1 cellular context compared by ENCODE assay signal in genomic region chr17:39629894-39630293, GRCh38.
TF ChIP-seq lines count a peak whose summit lies in the region.

No MANE protein-coding gene starts in this region.

TF ChIP-seq in K562, 482 proteins besides CTCF, POLR2A, EP300 and RAD21:
- TF ChIP-seq MEIS2 (IDR thresholded peaks at IDR 0.05; ENCODE audit: partially characterized antibody) (no peak), CEBPB (tag; IDR thresholded peaks at IDR 0.05) (0 out of 2 replicates have a peak, but pooled peaks have one; percentile 29)
